In the genomic region with DNA sequence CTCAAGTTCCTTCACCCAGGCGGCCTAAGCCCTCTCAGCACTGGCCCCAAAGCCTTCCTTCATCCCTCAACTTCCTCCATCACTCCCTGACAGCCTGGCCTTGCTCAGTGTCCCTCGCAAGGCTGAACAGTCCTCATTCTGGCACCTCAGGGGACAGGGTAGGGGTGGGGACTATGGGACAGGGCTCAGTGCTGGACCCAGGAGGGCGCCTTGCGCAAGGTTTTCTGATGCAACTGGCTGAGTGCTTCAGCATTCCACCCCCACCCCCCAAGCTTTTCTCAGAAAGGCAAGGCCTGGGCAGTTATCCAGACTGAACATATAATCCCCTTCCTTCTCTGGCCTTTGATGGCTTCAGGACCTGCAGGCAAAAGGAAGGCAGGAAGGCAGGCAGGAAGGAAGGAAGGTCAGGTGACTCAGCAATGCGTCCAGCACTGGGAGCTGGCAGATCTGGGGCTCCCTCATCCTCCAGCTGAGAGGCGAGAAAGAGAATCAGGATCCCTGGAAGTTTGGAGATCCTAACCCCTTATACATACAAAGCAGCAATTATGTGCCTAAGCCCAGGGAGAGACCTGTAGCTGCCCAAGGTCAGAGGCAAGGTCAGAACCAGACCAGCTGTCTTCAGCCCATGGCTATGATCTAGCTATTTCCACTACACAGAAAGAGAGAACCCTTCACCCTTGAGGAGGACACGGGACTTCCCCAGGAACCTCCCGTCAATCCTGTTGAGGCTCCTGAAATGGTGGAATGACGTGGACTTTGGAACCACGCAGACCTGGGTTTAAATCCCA, we compare ENCODE assay signal across 1 cellular context.
TF ChIP-seq lines count a peak whose summit lies in the region.

No MANE protein-coding gene starts in this region.

TF ChIP-seq in K562, 482 proteins besides CTCF, POLR2A, EP300 and RAD21 (continued from another document and continues in another):
- TF ChIP-seq, protein P1, sequence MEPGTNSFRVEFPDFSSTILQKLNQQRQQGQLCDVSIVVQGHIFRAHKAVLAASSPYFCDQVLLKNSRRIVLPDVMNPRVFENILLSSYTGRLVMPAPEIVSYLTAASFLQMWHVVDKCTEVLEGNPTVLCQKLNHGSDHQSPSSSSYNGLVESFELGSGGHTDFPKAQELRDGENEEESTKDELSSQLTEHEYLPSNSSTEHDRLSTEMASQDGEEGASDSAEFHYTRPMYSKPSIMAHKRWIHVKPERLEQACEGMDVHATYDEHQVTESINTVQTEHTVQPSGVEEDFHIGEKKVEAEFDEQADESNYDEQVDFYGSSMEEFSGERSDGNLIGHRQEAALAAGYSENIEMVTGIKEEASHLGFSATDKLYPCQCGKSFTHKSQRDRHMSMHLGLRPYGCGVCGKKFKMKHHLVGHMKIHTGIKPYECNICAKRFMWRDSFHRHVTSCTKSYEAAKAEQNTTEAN (CRISPR knock-in tag; IDR thresholded peaks at IDR 0.05), result no peak
- TF ChIP-seq, protein P2, sequence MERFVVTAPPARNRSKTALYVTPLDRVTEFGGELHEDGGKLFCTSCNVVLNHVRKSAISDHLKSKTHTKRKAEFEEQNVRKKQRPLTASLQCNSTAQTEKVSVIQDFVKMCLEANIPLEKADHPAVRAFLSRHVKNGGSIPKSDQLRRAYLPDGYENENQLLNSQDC (CRISPR knock-in tag; IDR thresholded peaks at IDR 0.05), result no peak
- peak; percentile 49 for TF ChIP-seq BACH1 (tag; IDR thresholded peaks at IDR 0.05)
- TF ChIP-seq MAFG (tag; conservative IDR thresholded peaks at IDR 0.05), result peak; percentile 88
- TF ChIP-seq ILF3 (IDR thresholded peaks at IDR 0.05; ENCODE audit: borderline replicate concordance), result no peak
- no peak for TF ChIP-seq ZNF174 (CRISPR knock-in tag; IDR thresholded peaks at IDR 0.05)
- TF ChIP-seq RHOXF2B (CRISPR knock-in tag; conservative IDR thresholded peaks at IDR 0.05), result 0 out of 2 replicates have a peak, but pooled peaks have one; percentile 13
- no peak for TF ChIP-seq MIER1 (IDR thresholded peaks at IDR 0.05; ENCODE audit: low read depth)
- no peak for TF ChIP-seq MTF1 (CRISPR knock-in tag; IDR thresholded peaks at IDR 0.05; ENCODE audit: borderline replicate concordance)
- 0 out of 2 replicates have a peak, but pooled peaks have one; percentile 34 for TF ChIP-seq BRD4 (IDR thresholded peaks at IDR 0.05)
- TF ChIP-seq ZFX (CRISPR knock-in tag; IDR thresholded peaks at IDR 0.05), result peak; percentile 75
- TF ChIP-seq, protein P3, sequence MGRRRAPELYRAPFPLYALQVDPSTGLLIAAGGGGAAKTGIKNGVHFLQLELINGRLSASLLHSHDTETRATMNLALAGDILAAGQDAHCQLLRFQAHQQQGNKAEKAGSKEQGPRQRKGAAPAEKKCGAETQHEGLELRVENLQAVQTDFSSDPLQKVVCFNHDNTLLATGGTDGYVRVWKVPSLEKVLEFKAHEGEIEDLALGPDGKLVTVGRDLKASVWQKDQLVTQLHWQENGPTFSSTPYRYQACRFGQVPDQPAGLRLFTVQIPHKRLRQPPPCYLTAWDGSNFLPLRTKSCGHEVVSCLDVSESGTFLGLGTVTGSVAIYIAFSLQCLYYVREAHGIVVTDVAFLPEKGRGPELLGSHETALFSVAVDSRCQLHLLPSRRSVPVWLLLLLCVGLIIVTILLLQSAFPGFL (CRISPR knock-in tag; IDR thresholded peaks at IDR 0.05), result no peak
- TF ChIP-seq HDAC8 (tag; IDR thresholded peaks at IDR 0.05), result no peak; the same call in none of the 2 replicates
- TF ChIP-seq, protein P4, sequence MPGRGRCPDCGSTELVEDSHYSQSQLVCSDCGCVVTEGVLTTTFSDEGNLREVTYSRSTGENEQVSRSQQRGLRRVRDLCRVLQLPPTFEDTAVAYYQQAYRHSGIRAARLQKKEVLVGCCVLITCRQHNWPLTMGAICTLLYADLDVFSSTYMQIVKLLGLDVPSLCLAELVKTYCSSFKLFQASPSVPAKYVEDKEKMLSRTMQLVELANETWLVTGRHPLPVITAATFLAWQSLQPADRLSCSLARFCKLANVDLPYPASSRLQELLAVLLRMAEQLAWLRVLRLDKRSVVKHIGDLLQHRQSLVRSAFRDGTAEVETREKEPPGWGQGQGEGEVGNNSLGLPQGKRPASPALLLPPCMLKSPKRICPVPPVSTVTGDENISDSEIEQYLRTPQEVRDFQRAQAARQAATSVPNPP (IDR thresholded peaks at IDR 0.05; ENCODE audit: borderline replicate concordance, insufficient read depth, insufficient read length), result no peak
- TF ChIP-seq, protein P5, sequence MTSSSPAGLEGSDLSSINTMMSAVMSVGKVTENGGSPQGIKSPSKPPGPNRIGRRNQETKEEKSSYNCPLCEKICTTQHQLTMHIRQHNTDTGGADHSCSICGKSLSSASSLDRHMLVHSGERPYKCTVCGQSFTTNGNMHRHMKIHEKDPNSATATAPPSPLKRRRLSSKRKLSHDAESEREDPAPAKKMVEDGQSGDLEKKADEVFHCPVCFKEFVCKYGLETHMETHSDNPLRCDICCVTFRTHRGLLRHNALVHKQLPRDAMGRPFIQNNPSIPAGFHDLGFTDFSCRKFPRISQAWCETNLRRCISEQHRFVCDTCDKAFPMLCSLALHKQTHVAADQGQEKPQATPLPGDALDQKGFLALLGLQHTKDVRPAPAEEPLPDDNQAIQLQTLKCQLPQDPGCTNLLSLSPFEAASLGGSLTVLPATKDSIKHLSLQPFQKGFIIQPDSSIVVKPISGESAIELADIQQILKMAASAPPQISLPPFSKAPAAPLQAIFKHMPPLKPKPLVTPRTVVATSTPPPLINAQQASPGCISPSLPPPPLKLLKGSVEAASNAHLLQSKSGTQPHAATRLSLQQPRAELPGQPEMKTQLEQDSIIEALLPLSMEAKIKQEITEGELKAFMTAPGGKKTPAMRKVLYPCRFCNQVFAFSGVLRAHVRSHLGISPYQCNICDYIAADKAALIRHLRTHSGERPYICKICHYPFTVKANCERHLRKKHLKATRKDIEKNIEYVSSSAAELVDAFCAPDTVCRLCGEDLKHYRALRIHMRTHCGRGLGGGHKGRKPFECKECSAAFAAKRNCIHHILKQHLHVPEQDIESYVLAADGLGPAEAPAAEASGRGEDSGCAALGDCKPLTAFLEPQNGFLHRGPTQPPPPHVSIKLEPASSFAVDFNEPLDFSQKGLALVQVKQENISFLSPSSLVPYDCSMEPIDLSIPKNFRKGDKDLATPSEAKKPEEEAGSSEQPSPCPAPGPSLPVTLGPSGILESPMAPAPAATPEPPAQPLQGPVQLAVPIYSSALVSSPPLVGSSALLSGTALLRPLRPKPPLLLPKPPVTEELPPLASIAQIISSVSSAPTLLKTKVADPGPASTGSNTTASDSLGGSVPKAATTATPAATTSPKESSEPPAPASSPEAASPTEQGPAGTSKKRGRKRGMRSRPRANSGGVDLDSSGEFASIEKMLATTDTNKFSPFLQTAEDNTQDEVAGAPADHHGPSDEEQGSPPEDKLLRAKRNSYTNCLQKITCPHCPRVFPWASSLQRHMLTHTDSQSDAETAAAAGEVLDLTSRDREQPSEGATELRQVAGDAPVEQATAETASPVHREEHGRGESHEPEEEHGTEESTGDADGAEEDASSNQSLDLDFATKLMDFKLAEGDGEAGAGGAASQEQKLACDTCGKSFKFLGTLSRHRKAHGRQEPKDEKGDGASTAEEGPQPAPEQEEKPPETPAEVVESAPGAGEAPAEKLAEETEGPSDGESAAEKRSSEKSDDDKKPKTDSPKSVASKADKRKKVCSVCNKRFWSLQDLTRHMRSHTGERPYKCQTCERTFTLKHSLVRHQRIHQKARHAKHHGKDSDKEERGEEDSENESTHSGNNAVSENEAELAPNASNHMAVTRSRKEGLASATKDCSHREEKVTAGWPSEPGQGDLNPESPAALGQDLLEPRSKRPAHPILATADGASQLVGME (CRISPR knock-in tag; IDR thresholded peaks at IDR 0.05), result 0 out of 2 replicates have a peak, but pooled peaks have one; percentile 38
- TF ChIP-seq, protein P6, sequence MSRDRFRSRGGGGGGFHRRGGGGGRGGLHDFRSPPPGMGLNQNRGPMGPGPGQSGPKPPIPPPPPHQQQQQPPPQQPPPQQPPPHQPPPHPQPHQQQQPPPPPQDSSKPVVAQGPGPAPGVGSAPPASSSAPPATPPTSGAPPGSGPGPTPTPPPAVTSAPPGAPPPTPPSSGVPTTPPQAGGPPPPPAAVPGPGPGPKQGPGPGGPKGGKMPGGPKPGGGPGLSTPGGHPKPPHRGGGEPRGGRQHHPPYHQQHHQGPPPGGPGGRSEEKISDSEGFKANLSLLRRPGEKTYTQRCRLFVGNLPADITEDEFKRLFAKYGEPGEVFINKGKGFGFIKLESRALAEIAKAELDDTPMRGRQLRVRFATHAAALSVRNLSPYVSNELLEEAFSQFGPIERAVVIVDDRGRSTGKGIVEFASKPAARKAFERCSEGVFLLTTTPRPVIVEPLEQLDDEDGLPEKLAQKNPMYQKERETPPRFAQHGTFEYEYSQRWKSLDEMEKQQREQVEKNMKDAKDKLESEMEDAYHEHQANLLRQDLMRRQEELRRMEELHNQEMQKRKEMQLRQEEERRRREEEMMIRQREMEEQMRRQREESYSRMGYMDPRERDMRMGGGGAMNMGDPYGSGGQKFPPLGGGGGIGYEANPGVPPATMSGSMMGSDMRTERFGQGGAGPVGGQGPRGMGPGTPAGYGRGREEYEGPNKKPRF (IDR thresholded peaks at IDR 0.05; ENCODE audit: low read depth, low read length), result no peak
- no peak for TF ChIP-seq ZNF23 (CRISPR knock-in tag; IDR thresholded peaks at IDR 0.05)
- peak; percentile 89 for TF ChIP-seq ZNF584 (CRISPR knock-in tag; IDR thresholded peaks at IDR 0.05; ENCODE audit: low read depth)
- TF ChIP-seq, protein P7, sequence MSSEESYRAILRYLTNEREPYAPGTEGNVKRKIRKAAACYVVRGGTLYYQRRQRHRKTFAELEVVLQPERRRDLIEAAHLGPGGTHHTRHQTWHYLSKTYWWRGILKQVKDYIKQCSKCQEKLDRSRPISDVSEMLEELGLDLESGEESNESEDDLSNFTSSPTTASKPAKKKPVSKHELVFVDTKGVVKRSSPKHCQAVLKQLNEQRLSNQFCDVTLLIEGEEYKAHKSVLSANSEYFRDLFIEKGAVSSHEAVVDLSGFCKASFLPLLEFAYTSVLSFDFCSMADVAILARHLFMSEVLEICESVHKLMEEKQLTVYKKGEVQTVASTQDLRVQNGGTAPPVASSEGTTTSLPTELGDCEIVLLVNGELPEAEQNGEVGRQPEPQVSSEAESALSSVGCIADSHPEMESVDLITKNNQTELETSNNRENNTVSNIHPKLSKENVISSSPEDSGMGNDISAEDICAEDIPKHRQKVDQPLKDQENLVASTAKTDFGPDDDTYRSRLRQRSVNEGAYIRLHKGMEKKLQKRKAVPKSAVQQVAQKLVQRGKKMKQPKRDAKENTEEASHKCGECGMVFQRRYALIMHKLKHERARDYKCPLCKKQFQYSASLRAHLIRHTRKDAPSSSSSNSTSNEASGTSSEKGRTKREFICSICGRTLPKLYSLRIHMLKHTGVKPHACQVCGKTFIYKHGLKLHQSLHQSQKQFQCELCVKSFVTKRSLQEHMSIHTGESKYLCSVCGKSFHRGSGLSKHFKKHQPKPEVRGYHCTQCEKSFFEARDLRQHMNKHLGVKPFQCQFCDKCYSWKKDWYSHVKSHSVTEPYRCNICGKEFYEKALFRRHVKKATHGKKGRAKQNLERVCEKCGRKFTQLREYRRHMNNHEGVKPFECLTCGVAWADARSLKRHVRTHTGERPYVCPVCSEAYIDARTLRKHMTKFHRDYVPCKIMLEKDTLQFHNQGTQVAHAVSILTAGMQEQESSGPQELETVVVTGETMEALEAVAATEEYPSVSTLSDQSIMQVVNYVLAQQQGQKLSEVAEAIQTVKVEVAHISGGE (CRISPR knock-in tag; IDR thresholded peaks at IDR 0.05), result peak in 1 of 3 experiments; percentile 64; a peak in 1 of 6 replicates
- TF ChIP-seq, protein P8, sequence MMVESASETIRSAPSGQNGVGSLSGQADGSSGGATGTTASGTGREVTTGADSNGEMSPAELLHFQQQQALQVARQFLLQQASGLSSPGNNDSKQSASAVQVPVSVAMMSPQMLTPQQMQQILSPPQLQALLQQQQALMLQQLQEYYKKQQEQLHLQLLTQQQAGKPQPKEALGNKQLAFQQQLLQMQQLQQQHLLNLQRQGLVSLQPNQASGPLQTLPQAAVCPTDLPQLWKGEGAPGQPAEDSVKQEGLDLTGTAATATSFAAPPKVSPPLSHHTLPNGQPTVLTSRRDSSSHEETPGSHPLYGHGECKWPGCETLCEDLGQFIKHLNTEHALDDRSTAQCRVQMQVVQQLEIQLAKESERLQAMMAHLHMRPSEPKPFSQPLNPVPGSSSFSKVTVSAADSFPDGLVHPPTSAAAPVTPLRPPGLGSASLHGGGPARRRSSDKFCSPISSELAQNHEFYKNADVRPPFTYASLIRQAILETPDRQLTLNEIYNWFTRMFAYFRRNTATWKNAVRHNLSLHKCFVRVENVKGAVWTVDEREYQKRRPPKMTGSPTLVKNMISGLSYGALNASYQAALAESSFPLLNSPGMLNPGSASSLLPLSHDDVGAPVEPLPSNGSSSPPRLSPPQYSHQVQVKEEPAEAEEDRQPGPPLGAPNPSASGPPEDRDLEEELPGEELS (CRISPR knock-in tag; IDR thresholded peaks at IDR 0.05; ENCODE audit: borderline replicate concordance), result no peak
- peak; percentile 98 for TF ChIP-seq RNF2 (IDR thresholded peaks at IDR 0.05)
- 0 out of 2 replicates have a peak, but pooled peaks have one; percentile 8 for TF ChIP-seq NR4A1 (CRISPR knock-in tag; IDR thresholded peaks at IDR 0.05)
- no peak; the same call in 1 of the 2 replicates for TF ChIP-seq NR4A1 (tag; IDR thresholded peaks at IDR 0.05)
- no peak for TF ChIP-seq COPS2 (conservative IDR thresholded peaks at IDR 0.05)
- TF ChIP-seq, protein P9, sequence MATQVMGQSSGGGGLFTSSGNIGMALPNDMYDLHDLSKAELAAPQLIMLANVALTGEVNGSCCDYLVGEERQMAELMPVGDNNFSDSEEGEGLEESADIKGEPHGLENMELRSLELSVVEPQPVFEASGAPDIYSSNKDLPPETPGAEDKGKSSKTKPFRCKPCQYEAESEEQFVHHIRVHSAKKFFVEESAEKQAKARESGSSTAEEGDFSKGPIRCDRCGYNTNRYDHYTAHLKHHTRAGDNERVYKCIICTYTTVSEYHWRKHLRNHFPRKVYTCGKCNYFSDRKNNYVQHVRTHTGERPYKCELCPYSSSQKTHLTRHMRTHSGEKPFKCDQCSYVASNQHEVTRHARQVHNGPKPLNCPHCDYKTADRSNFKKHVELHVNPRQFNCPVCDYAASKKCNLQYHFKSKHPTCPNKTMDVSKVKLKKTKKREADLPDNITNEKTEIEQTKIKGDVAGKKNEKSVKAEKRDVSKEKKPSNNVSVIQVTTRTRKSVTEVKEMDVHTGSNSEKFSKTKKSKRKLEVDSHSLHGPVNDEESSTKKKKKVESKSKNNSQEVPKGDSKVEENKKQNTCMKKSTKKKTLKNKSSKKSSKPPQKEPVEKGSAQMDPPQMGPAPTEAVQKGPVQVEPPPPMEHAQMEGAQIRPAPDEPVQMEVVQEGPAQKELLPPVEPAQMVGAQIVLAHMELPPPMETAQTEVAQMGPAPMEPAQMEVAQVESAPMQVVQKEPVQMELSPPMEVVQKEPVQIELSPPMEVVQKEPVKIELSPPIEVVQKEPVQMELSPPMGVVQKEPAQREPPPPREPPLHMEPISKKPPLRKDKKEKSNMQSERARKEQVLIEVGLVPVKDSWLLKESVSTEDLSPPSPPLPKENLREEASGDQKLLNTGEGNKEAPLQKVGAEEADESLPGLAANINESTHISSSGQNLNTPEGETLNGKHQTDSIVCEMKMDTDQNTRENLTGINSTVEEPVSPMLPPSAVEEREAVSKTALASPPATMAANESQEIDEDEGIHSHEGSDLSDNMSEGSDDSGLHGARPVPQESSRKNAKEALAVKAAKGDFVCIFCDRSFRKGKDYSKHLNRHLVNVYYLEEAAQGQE (CRISPR knock-in tag; IDR thresholded peaks at IDR 0.05; ENCODE audit: low read depth), result peak; percentile 73; the same call in 1 of the 2 replicates
- peak in 1 of 2 experiments; percentile 64; a peak in 1 of 4 replicates for TF ChIP-seq KDM4B (IDR thresholded peaks at IDR 0.05; ENCODE audit: borderline replicate concordance in 2 of 2, low read depth in 1 of 2)
- TF ChIP-seq ELF4 (CRISPR knock-in tag; IDR thresholded peaks at IDR 0.05), result peak; percentile 58; the same call in 1 of the 2 replicates
